Comparison of ENCODE assay signal across 29 cellular contexts in the genomic region with DNA sequence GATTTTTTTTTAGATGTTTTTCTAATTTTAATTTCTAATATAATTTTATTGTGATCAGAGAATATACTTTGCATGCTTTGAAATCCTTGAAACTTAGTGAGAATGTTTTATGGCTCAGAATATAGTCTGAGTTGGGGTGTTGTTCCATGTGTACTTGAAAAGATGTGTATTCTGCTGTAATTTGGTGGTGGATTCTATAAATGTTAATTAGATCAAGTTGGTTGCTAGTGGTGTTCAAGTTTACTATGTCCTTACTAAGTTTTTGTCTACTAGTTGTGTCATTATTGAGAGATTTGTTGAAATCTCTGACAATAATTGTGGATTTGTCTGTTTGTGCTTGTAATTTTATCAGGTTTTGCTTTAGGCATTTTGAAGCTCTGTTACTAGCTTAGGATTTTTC.
"Had no signal": no experiment of that assay in that cellular context is flagged by ENCODE, and none has a peak within 500 bp of the region (broad histone marks: within the 10 kb centered on the region; RNA-seq: fewer than 3 reads in every experiment).

No MANE protein-coding gene starts in this region.

- H3K4me1 ChIP-seq: uterus had no signal

- H3K27ac ChIP-seq: neutrophil, parathyroid adenoma, psoas muscle, skin epidermis, spleen, suprapubic skin, testis, tibial artery, transverse colon, upper lobe of right lung, uterus had no signal

- ATAC-seq: naive thymus-derived CD4-positive, alpha-beta T cell; natural killer cell; psoas muscle; right cardiac atrium; sciatic nerve; stimulated activated memory B cell treated with anti-CD40 and anti-IgM and Interleukin-4, amounts not matched to agents 10 μg/mL and 1 μg/mL and 100 μg/mL, for 72 hours; stimulated activated naive CD8-positive, alpha-beta T cell treated with anti-CD3 and anti-CD28 coated beads, Interleukin-15, amount 100 ng/mL, for 72 hours; stimulated activated naive CD8-positive, alpha-beta T cell treated with anti-CD3 and anti-CD28 coated beads, Interleukin-15, Interleukin-2, amounts not matched to agents 100 U/mL and 50 U/mL, for 24 hours; upper lobe of right lung had no signal

- H3K4me2 ChIP-seq: smooth muscle cell had no signal

- DNase-seq: naive thymus-derived CD4-positive, alpha-beta T cell; natural killer cell; nephron progenitor cell; nucleus accumbens; posterior cingulate gyrus; psoas muscle; right cardiac atrium; spleen; stimulated activated CD4-positive, alpha-beta T cell treated with anti-CD3 and anti-CD28 coated beads, Interleukin-12 subunit alpha, Interleukin-12 subunit beta, amount 100 ng/mL, for 4 hours; stimulated activated CD4-positive, alpha-beta T cell treated with anti-CD3 and anti-CD28 coated beads, Interleukin-1b, Interleukin-23, amount 100 ng/mL, for 48 hours; stimulated activated CD4-positive, alpha-beta T cell treated with anti-CD3 and anti-CD28 coated beads, Interleukin-4, amount 100 ng/mL, for 1 hour; stimulated activated CD4-positive, alpha-beta T cell treated with anti-CD3 and anti-CD28 coated beads, Interleukin-4, amount 100 ng/mL, for 4 hours; stimulated activated CD8-positive, alpha-beta memory T cell treated with anti-CD3 and anti-CD28 coated beads, Interleukin-4, amount 100 ng/mL, for 48 hours; stimulated activated naive CD4-positive, alpha-beta T cell; stimulated activated naive CD8-positive, alpha-beta T cell treated with anti-CD3 and anti-CD28 coated beads, Interleukin-15, amount 100 ng/mL, for 72 hours; stimulated activated naive CD8-positive, alpha-beta T cell treated with anti-CD3 and anti-CD28 coated beads, Interleukin-15, Interleukin-2, amounts not matched to agents 100 U/mL and 50 U/mL, for 24 hours; substantia nigra; testis; tibial artery; transverse colon; upper lobe of right lung; uterus had no signal

- H3K36me3 ChIP-seq: neutrophil, spleen, suprapubic skin, tibial artery, transverse colon, upper lobe of right lung, uterus had no signal

- H3K9me3 ChIP-seq: neutrophil, testis, upper lobe of right lung, uterus had no signal

- H3K27me3 ChIP-seq: neutrophil, spleen, suprapubic skin, testis, tibial artery, transverse colon, upper lobe of right lung, uterus had no signal

- H3K4me3 ChIP-seq: psoas muscle, skin epidermis, smooth muscle cell, spleen, suprapubic skin, testis, tibial artery, transverse colon, upper lobe of right lung, uterus had no signal
